Comparison of ENCODE assay signal across 15 cellular contexts in the genomic region with DNA sequence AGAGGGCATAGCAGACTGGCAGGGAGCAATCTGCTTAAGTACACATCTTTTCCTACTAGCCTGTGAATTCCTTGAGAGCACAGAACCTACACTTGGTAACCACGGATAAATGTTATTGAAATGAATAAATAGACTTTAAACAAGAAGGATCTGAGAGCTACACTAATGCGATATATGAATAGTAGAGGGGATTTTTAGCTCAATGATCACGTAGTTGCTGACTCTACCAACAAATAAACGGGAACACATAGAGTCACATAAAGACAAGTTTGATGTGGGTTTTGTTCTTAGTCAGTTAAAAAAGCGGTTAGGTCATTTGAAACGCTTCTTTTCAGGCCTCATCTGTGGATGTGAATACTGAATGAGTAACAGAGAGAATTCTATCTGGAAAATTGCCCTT.
DNase-seq lines count a peak whose midpoint lies in the region; ATAC-seq and TF ChIP-seq lines count a peak whose summit lies in the region.
"Had no signal": no experiment of that assay in that cellular context is flagged by ENCODE, and none has a peak within 500 bp of the region (broad histone marks: within the 10 kb centered on the region; RNA-seq: fewer than 3 reads in every experiment).

No MANE protein-coding gene starts in this region.

- H3K4me1 ChIP-seq in CD8-positive, alpha-beta T cell (ENCODE audit: insufficient read depth, low read length), result no peaks in the 10 kb centered on the region
- H3K4me1 ChIP-seq: BE2C, prostate gland had no signal

- no peaks in the 10 kb centered on the region for H3K9me3 ChIP-seq in CD8-positive, alpha-beta T cell (ENCODE audit: low read length)
- no peaks in the 10 kb centered on the region for H3K9me3 ChIP-seq in CD4-positive, alpha-beta T cell (ENCODE audit: control insufficient read depth, low read length)
- H3K9me3 ChIP-seq: BE2C, body of pancreas, prostate gland, thoracic aorta had no signal

- no peaks in the 10 kb centered on the region for H3K9me3 Mint-ChIP-seq in activated B cell treated with CpG ODN at 0.5 μM for 24 hours
- no peaks in the 10 kb centered on the region for H3K9me3 Mint-ChIP-seq in CD8-positive, alpha-beta T cell
- H3K9me3 Mint-ChIP-seq in CD4-positive, alpha-beta T cell, result no peaks in the 10 kb centered on the region

- POLR2A ChIA-PET in activated B cell treated with CpG ODN at 0.5 μM for 24 hours (lab: Charles Lee), result interaction anchor here (0.7 to 2.4 kb wide), 6 partner anchors 8 to 73 kb away, joined by 3 to 21 read pairs (median 4); no protein-coding TSS in a partner anchor
- POLR2A ChIA-PET in CD8-positive, alpha-beta T cell (lab: Charles Lee), result no interaction called here
- POLR2A ChIA-PET in CD4-positive, alpha-beta T cell (lab: Charles Lee), result no interaction called here

- no peaks in the 10 kb centered on the region for H3K27me3 Mint-ChIP-seq in activated B cell treated with CpG ODN at 0.5 μM for 24 hours
- H3K27me3 Mint-ChIP-seq in CD8-positive, alpha-beta T cell (ENCODE audit: low read depth), result no peaks in the 10 kb centered on the region
- no peaks in the 10 kb centered on the region for H3K27me3 Mint-ChIP-seq in CD4-positive, alpha-beta T cell

- peak overlapping the region; percentile 90 for H3K27ac Mint-ChIP-seq in activated B cell treated with CpG ODN at 0.5 μM for 24 hours
- no peak overlapping the region for H3K27ac Mint-ChIP-seq in CD8-positive, alpha-beta T cell
- no peak overlapping the region for H3K27ac Mint-ChIP-seq in CD4-positive, alpha-beta T cell

- TF ChIP-seq CTCF in activated B cell treated with CpG ODN at 0.5 μM for 24 hours (IDR thresholded peaks at IDR 0.05), result no peak
- TF ChIP-seq CTCF in CD8-positive, alpha-beta T cell (IDR thresholded peaks at IDR 0.05), result no peak
- no peak for TF ChIP-seq CTCF in CD4-positive, alpha-beta T cell (IDR thresholded peaks at IDR 0.05)

- peaks cover 86% of the 10 kb centered on the region for H3K4me1 Mint-ChIP-seq in activated B cell treated with CpG ODN at 0.5 μM for 24 hours
- H3K4me1 Mint-ChIP-seq in CD8-positive, alpha-beta T cell (ENCODE audit: low read depth), result no peaks in the 10 kb centered on the region
- H3K4me1 Mint-ChIP-seq in CD4-positive, alpha-beta T cell (ENCODE audit: low read depth), result no peaks in the 10 kb centered on the region

- H3K36me3 ChIP-seq in CD8-positive, alpha-beta T cell (ENCODE audit: insufficient read depth, low read length), result no peaks in the 10 kb centered on the region
- H3K36me3 ChIP-seq: prostate gland had no signal

- H3K4me3 ChIP-seq in CD8-positive, alpha-beta T cell (ENCODE audit: low read depth, low read length), result no peak overlapping the region
- H3K4me3 ChIP-seq: body of pancreas, hepatocyte, lung, prostate gland, thoracic aorta had no signal

- CTCF ChIA-PET in activated B cell treated with CpG ODN at 0.5 μM for 24 hours (lab: Charles Lee), result interaction anchor here (3.4 kb wide), 1 partner anchor 15 kb away, joined by 17 read pairs; no protein-coding TSS in a partner anchor
- CTCF ChIA-PET in CD8-positive, alpha-beta T cell (lab: Charles Lee), result no interaction called here
- CTCF ChIA-PET in CD4-positive, alpha-beta T cell (lab: Charles Lee), result no interaction called here

- peak overlapping the region; percentile 53 for H3K4me3 Mint-ChIP-seq in activated B cell treated with CpG ODN at 0.5 μM for 24 hours
- H3K4me3 Mint-ChIP-seq in CD8-positive, alpha-beta T cell, result no peak overlapping the region
- H3K4me3 Mint-ChIP-seq in CD4-positive, alpha-beta T cell, result no peak overlapping the region

- H3K36me3 Mint-ChIP-seq in activated B cell treated with CpG ODN at 0.5 μM for 24 hours (ENCODE audit: low read depth), result peaks cover 80% of the 10 kb centered on the region
- H3K36me3 Mint-ChIP-seq in CD8-positive, alpha-beta T cell, result no peaks in the 10 kb centered on the region
- no peaks in the 10 kb centered on the region for H3K36me3 Mint-ChIP-seq in CD4-positive, alpha-beta T cell (ENCODE audit: low read depth)

- intact Hi-C loops in activated B cell treated with CpG ODN at 0.5 μM for 24 hours (cut with micrococcal nuclease), result loop anchor here (1.0 to 10.0 kb wide), 4 partner anchors 15 to 1005 kb away; no protein-coding TSS in a partner anchor
- intact Hi-C loops in CD8-positive, alpha-beta T cell (cut with DNase I, micrococcal nuclease), result no loop called here
- intact Hi-C loops in CD4-positive, alpha-beta T cell (cut with DNase I, micrococcal nuclease), result no loop called here

- ATAC-seq in GM18498 (IDR thresholded peaks at IDR 0.05; ENCODE audit: unreplicated experiment), result peak; percentile 35
- ATAC-seq in GM19395 (IDR thresholded peaks at IDR 0.05; ENCODE audit: unreplicated experiment), result peak; percentile 41
- ATAC-seq in HG02938 (IDR thresholded peaks at IDR 0.05; ENCODE audit: unreplicated experiment), result peak; percentile 40
- peak; percentile 53 for ATAC-seq in activated B cell treated with CpG ODN at 0.5 μM for 24 hours (ENCODE audit: low read depth)
- ATAC-seq in CD8-positive, alpha-beta T cell, result no peak
- ATAC-seq in CD4-positive, alpha-beta T cell (ENCODE audit: poor library complexity), result no peak
- ATAC-seq: body of pancreas had no signal

- no peak for DNase-seq in activated B cell treated with CpG ODN at 0.5 μM for 24 hours
- DNase-seq in NCI-H524 (lab: John Stamatoyannopoulos, UW), result no peak
- no peak for DNase-seq in CD8-positive, alpha-beta T cell
- DNase-seq in CD4-positive, alpha-beta T cell, result no peak
- no peak for DNase-seq in midbrain (lab: John Stamatoyannopoulos, UW)
- DNase-seq: BE2C, body of pancreas, GDM1 had no signal

- no peaks in the 10 kb centered on the region for H3K27me3 ChIP-seq in CD8-positive, alpha-beta T cell (ENCODE audit: insufficient read depth, low read length)
- no peaks in the 10 kb centered on the region for H3K27me3 ChIP-seq in CD4-positive, alpha-beta T cell (ENCODE audit: control insufficient read depth, insufficient read depth, low read length)
- H3K27me3 ChIP-seq: BE2C, body of pancreas, hepatocyte had no signal

- H3K27ac ChIP-seq in CD8-positive, alpha-beta T cell (ENCODE audit: low read depth, low read length), result no peak overlapping the region
- H3K27ac ChIP-seq in CD4-positive, alpha-beta T cell (ENCODE audit: low read depth, low read length), result no peak overlapping the region
- H3K27ac ChIP-seq: body of pancreas, hepatocyte, prostate gland, thoracic aorta had no signal

Comparison
In these comparisons a context has a peak if more than half of its experiments do, and no peak if none do; other contexts are left out.
1. ATAC-seq: peak in GM18498 (single experiment), GM19395 (single experiment), HG02938 (single experiment) and activated B cell treated with CpG ODN at 0.5 μM for 24 hours (single experiment); none in CD8-positive, alpha-beta T cell (single experiment) and CD4-positive, alpha-beta T cell (single experiment).